Comparison of ENCODE assay signal across 8 cellular contexts in the genomic region with DNA sequence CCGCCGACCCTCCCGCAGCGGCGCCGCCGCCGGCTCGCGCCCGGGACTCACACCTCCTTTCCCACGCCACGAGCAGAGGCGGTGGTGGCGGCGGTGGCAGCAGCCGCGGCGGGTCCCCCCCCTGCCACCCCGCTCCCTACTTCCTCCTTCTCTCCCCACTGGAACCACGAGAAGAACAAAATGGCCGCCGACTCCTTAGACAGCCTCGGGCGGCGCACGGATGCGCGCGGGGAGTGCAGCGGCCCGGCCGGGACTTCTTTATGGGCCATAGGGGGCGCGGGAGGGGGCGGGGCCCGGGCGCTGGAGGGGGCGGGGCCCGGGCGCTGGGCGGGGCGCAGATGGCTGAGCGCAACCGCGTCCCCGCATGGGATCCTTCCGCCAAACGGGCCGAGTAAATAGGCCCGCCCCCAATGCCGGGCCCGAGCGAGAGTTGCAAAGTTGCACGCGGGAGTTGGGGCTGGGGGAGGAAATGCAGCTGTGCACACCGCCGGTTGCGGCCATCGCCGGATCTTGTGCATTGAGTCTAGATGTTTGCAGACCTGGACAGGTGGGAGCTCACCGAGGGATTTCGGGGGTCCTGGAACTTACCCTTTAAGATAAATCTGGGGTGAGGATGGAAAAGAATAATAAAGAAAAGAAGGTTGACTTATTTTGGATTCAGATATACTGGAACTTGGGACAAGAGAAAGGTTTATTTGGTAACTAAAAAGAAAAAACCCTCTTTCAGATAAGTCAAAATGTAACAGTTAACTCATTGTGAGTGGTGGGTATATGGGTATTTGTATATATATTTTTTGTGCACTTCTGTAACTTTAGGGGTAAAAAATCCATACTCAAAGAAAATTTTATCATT. TPM values are rescaled to one million over a fixed set of nuclear protein-coding genes. Genes with fewer than 3 reads are reported as not detected.
DNase-seq lines count a peak whose midpoint lies in the region; ATAC-seq and TF ChIP-seq lines count a peak whose summit lies in the region.

A gene (minus strand): TSS at position 174 of the 853 bp plus-strand sequence. CDS start 184 bp downstream, outside the sequence.

- ATAC-seq in HG02623 (IDR thresholded peaks at IDR 0.05; ENCODE audit: unreplicated experiment), result peak; percentile 69

- TF ChIP-seq CTCF in glutamatergic neuron (IDR thresholded peaks at IDR 0.05; ENCODE audit: partially characterized antibody, unreplicated experiment) (no peak), osteoblast (IDR thresholded peaks at IDR 0.05; ENCODE audit: extremely low read depth, low read depth, low read length) (no peak), testis (IDR thresholded peaks at IDR 0.05) (no peak)

- DNase-seq in GM04504 (ENCODE audit: low read depth) (peak; percentile 89), NCI-H1105 treated with DMSO at 0.1 percent for 48 hours (lab: John Stamatoyannopoulos, UW) (peak; percentile 92), SKM-1 treated with dmso at 0.1 percent for 144 hours (lab: John Stamatoyannopoulos, UW; ENCODE audit: unreplicated experiment) (peak; percentile 74), glutamatergic neuron (peak; percentile 93), osteoblast (ENCODE audit: insufficient read length, low spot score, missing footprints) (peak; percentile 97), testis (peak; percentile 97)

- H3K9me3 ChIP-seq in osteoblast (ENCODE audit: low read depth, low read length) (no peaks in the 10 kb centered on the region), testis (no peaks in the 10 kb centered on the region)

- peaks cover 62% of the 10 kb centered on the region for H3K4me1 ChIP-seq in osteoblast (ENCODE audit: insufficient read depth, low read length)
- H3K4me1 ChIP-seq in testis, result peaks cover 28% of the 10 kb centered on the region

- H3K27ac ChIP-seq in osteoblast (ENCODE audit: low read depth, low read length), result peak within 1 kb of the TSS; percentile 71
- peak within 1 kb of the TSS; percentile 89 to 95 for H3K27ac ChIP-seq in testis

- peaks cover 48% of the 10 kb centered on the region for H3K79me2 ChIP-seq in osteoblast (ENCODE audit: insufficient read depth, low read length)

- H3K4me2 ChIP-seq in osteoblast (ENCODE audit: insufficient read depth, low read length), result peak within 1 kb of the TSS; percentile 97

- intact Hi-C loops in testis (cut with DNase I; ENCODE audit: low total_unique reads), result no loop called here

- H3K9me3 Mint-ChIP-seq in activated naive CD8-positive, alpha-beta T cell (ENCODE audit: low read depth), result no peaks in the 10 kb centered on the region
- H3K9me3 Mint-ChIP-seq in glutamatergic neuron (ENCODE audit: unreplicated experiment), result peaks cover 11% of the 10 kb centered on the region

- H4K20me1 ChIP-seq in osteoblast (ENCODE audit: insufficient read depth, low read length), result peaks cover 40% of the 10 kb centered on the region

- WGBS in testis, 2 donors, result 1 to 2% methylated on average over 10 to 62 of the region's 63 CpGs

- peak within 1 kb of the TSS; percentile 99 for H3K4me3 Mint-ChIP-seq in activated naive CD8-positive, alpha-beta T cell
- peak within 1 kb of the TSS; percentile 96 for H3K4me3 Mint-ChIP-seq in glutamatergic neuron (ENCODE audit: unreplicated experiment)

- peak within 1 kb of the TSS; percentile 98 for H3K27ac Mint-ChIP-seq in activated naive CD8-positive, alpha-beta T cell
- H3K27ac Mint-ChIP-seq in glutamatergic neuron (ENCODE audit: unreplicated experiment), result peak within 1 kb of the TSS; percentile 92

- H3K36me3 Mint-ChIP-seq in activated naive CD8-positive, alpha-beta T cell, result peaks cover 3% of the 10 kb centered on the region
- H3K36me3 Mint-ChIP-seq in glutamatergic neuron (ENCODE audit: unreplicated experiment), result peaks cover 6% of the 10 kb centered on the region

- no peaks in the 10 kb centered on the region for H3K36me3 ChIP-seq in osteoblast (ENCODE audit: insufficient read depth, low read length)
- no peaks in the 10 kb centered on the region for H3K36me3 ChIP-seq in testis (ENCODE audit: low read depth, missing control alignments)

- H3K27me3 ChIP-seq in osteoblast (ENCODE audit: insufficient read depth, low read length) (no peaks in the 10 kb centered on the region), testis (no peaks in the 10 kb centered on the region)

- H3K4me3 ChIP-seq in osteoblast (ENCODE audit: insufficient read depth, low read length) (peak within 1 kb of the TSS; percentile 89), testis (peak within 1 kb of the TSS; percentile 99 to 100)

- peak; percentile 29 for TF ChIP-seq POLR2A in testis (IDR thresholded peaks at IDR 0.05)

- peaks cover 41% of the 10 kb centered on the region for H3K4me1 Mint-ChIP-seq in activated naive CD8-positive, alpha-beta T cell (ENCODE audit: low read depth)
- H3K4me1 Mint-ChIP-seq in glutamatergic neuron (ENCODE audit: low read depth, unreplicated experiment), result peaks cover 34% of the 10 kb centered on the region

- no peaks in the 10 kb centered on the region for H3K27me3 Mint-ChIP-seq in activated naive CD8-positive, alpha-beta T cell
- H3K27me3 Mint-ChIP-seq in glutamatergic neuron (ENCODE audit: unreplicated experiment), result peaks cover 17% of the 10 kb centered on the region

- H2AFZ ChIP-seq in osteoblast (ENCODE audit: low read length), result peak within 1 kb of the TSS; percentile 97

RNA-seq across cellular contexts. Expression of the gene that starts here (rescaled TPM):
- total RNA-seq in glutamatergic neuron (ENCODE audit: unreplicated experiment) (137 TPM), osteoblast (107 and 114 TPM in 2 replicates), testis (100 to 1,000 TPM; 143 to 160 TPM)
- polyA plus RNA-seq in testis (ENCODE audit: insufficient read depth, low read depth, low replicate concordance), result 323 TPM

Comparison
In these comparisons a context has a peak if more than half of its experiments do, and no peak if none do; other contexts are left out.
1. Peak in every context shown above with its lines: DNase-seq, ATAC-seq, H3K4me3 ChIP-seq and H3K27ac ChIP-seq.